10 cellular contexts compared by ENCODE assay signal in the genomic region with DNA sequence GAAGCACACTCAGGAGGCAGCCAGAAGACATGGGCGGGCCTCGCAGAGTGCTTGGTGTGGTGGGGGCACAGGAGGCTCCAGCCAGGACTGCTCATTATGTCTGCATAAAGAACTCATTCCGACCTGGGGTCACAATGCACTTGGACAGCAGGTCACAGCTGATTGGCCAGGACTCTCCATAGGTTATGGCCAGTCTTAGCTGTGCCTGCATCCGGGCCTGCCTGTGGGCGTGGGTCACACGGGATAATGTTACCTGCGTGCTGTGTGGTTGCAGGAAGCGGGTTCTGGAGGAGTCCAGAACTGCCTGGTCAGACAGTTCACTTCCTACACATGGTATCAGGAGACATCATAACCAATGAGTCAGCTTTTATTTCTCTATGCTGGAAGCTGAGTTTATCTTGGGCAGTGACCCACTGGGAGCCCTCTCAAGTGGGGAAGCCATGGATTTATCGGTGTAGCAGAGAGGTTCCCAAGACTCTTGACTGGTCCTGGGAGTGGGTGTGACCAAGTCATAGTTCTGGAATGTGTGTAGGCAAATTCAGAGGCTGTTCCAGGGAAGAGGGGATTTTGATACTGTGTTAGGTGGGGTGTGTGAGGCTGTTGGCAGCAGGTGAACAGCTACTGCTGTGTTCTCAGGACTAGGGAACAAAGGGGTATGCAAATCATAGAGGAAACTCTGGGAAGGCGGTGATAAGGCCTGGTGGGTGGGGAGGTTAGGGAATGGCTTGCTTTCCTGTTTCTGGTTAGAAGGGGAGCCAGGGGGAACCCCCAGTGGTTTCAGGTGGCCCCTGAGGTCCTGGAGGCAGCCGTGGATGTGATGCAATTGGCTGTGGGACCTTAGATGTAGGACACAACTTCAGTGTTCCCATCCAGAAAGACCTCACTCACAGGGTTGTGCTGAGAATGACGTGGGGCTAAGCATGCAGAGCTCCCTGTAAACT. TPM values are rescaled to one million over a fixed set of nuclear protein-coding genes. Genes with fewer than 3 reads are reported as not detected.
DNase-seq lines count a peak whose midpoint lies in the region; ATAC-seq and TF ChIP-seq lines count a peak whose summit lies in the region.
"Had no signal": no experiment of that assay in that cellular context is flagged by ENCODE, and none has a peak within 500 bp of the region (broad histone marks: within the 10 kb centered on the region; RNA-seq: fewer than 3 reads in every experiment).

No MANE protein-coding gene starts in this region.

- no peaks in the 10 kb centered on the region for H3K9me3 Mint-ChIP-seq in activated CD4-positive, alpha-beta memory T cell treated with anti-CD3 and anti-CD28 coated beads for 36 hours
- H3K9me3 Mint-ChIP-seq in activated CD4-positive, alpha-beta memory T cell treated with anti-CD3 and anti-CD28 coated beads, Interleukin-2, amount 10 ng/mL, durations not matched to agents 7 days and 5 days: no peaks in the 10 kb centered on the region
- no peaks in the 10 kb centered on the region for H3K9me3 Mint-ChIP-seq in activated T-helper 17 cell treated with anti-CD3 and anti-CD28 coated beads, Interleukin-2, amount 50 U/mL, for 72 hours

- no peak overlapping the region for H3K4me3 ChIP-seq in stomach
- H3K4me3 ChIP-seq: esophagus muscularis mucosa, SJSA1 had no signal

- no peak for TF ChIP-seq POLR2A in stomach (IDR thresholded peaks at IDR 0.05)

- 28 to 46% (median 36%) methylated on average over 8 to 12 of the region's 12 CpGs for WGBS in stomach, 5 donors

- peak overlapping the region; percentile 18 for H3K27ac Mint-ChIP-seq in activated CD4-positive, alpha-beta memory T cell treated with anti-CD3 and anti-CD28 coated beads for 36 hours
- H3K27ac Mint-ChIP-seq in activated CD4-positive, alpha-beta memory T cell treated with anti-CD3 and anti-CD28 coated beads, Interleukin-2, amount 10 ng/mL, durations not matched to agents 7 days and 5 days: no peak overlapping the region
- H3K27ac Mint-ChIP-seq in activated T-helper 17 cell treated with anti-CD3 and anti-CD28 coated beads, Interleukin-2, amount 50 U/mL, for 72 hours: peak overlapping the region; percentile 80

- no peaks in the 10 kb centered on the region for H3K36me3 Mint-ChIP-seq in activated CD4-positive, alpha-beta memory T cell treated with anti-CD3 and anti-CD28 coated beads for 36 hours
- no peaks in the 10 kb centered on the region for H3K36me3 Mint-ChIP-seq in activated CD4-positive, alpha-beta memory T cell treated with anti-CD3 and anti-CD28 coated beads, Interleukin-2, amount 10 ng/mL, durations not matched to agents 7 days and 5 days (ENCODE audit: low read depth)
- H3K36me3 Mint-ChIP-seq in activated T-helper 17 cell treated with anti-CD3 and anti-CD28 coated beads, Interleukin-2, amount 50 U/mL, for 72 hours (ENCODE audit: low read depth): no peaks in the 10 kb centered on the region

- no peaks in the 10 kb centered on the region for H3K27me3 ChIP-seq in stomach
- H3K27me3 ChIP-seq: esophagus muscularis mucosa, SJSA1 had no signal

- H3K36me3 ChIP-seq in stomach: peaks cover 9 to 46% (median 31%) of the 10 kb centered on the region in 4 donors
- H3K36me3 ChIP-seq: SJSA1 had no signal

- H3K27ac ChIP-seq in stomach: peak overlapping the region; percentile 49 to 87 (median 84)
- H3K27ac ChIP-seq: esophagus muscularis mucosa, SJSA1 had no signal

- H3K4me3 Mint-ChIP-seq in activated CD4-positive, alpha-beta memory T cell treated with anti-CD3 and anti-CD28 coated beads for 36 hours: no peak overlapping the region
- H3K4me3 Mint-ChIP-seq in activated CD4-positive, alpha-beta memory T cell treated with anti-CD3 and anti-CD28 coated beads, Interleukin-2, amount 10 ng/mL, durations not matched to agents 7 days and 5 days: no peak overlapping the region
- H3K4me3 Mint-ChIP-seq in activated T-helper 17 cell treated with anti-CD3 and anti-CD28 coated beads, Interleukin-2, amount 50 U/mL, for 72 hours: peak overlapping the region; percentile 58

- peaks cover 16% of the 10 kb centered on the region for H3K4me1 Mint-ChIP-seq in activated CD4-positive, alpha-beta memory T cell treated with anti-CD3 and anti-CD28 coated beads for 36 hours (ENCODE audit: low read depth)
- H3K4me1 Mint-ChIP-seq in activated CD4-positive, alpha-beta memory T cell treated with anti-CD3 and anti-CD28 coated beads, Interleukin-2, amount 10 ng/mL, durations not matched to agents 7 days and 5 days: peaks cover 19% of the 10 kb centered on the region
- peaks cover 12% of the 10 kb centered on the region for H3K4me1 Mint-ChIP-seq in activated T-helper 17 cell treated with anti-CD3 and anti-CD28 coated beads, Interleukin-2, amount 50 U/mL, for 72 hours

- TF ChIP-seq EP300 in stomach (IDR thresholded peaks at IDR 0.05): no peak

- CTCF ChIA-PET in activated CD4-positive, alpha-beta memory T cell treated with anti-CD3 and anti-CD28 coated beads for 36 hours (lab: Charles Lee): interaction anchor here (1.7 to 16.8 kb wide), 2 partner anchors 35 to 198 kb away, joined by 3 to 239 read pairs; no protein-coding TSS in a partner anchor
- CTCF ChIA-PET in activated CD4-positive, alpha-beta memory T cell treated with anti-CD3 and anti-CD28 coated beads, Interleukin-2, amount 10 ng/mL, durations not matched to agents 7 days and 5 days (lab: Charles Lee): interaction anchor here (1.0 to 2.2 kb wide), 4 partner anchors 11 to 201 kb away, joined by 3 to 9 read pairs (median 3); no protein-coding TSS in a partner anchor

- no peaks in the 10 kb centered on the region for H3K27me3 Mint-ChIP-seq in activated CD4-positive, alpha-beta memory T cell treated with anti-CD3 and anti-CD28 coated beads for 36 hours
- no peaks in the 10 kb centered on the region for H3K27me3 Mint-ChIP-seq in activated CD4-positive, alpha-beta memory T cell treated with anti-CD3 and anti-CD28 coated beads, Interleukin-2, amount 10 ng/mL, durations not matched to agents 7 days and 5 days
- no peaks in the 10 kb centered on the region for H3K27me3 Mint-ChIP-seq in activated T-helper 17 cell treated with anti-CD3 and anti-CD28 coated beads, Interleukin-2, amount 50 U/mL, for 72 hours

- TF ChIP-seq CTCF in stomach (IDR thresholded peaks at IDR 0.05): no peak

- intact Hi-C loops in activated CD4-positive, alpha-beta memory T cell treated with anti-CD3 and anti-CD28 coated beads for 36 hours (cut with micrococcal nuclease): no loop called here
- intact Hi-C loops in stomach (cut with DNase I; ENCODE audit: low total_unique reads): loop anchor here (10.0 kb wide), 1 partner anchor 362 kb away; no protein-coding TSS in a partner anchor

- peak; percentile 65 for ATAC-seq in activated T-helper 17 cell treated with anti-CD3 and anti-CD28 coated beads, Interleukin-2, amount 50 U/mL, for 72 hours (replicated peaks)
- no peak for ATAC-seq in GM19035 (IDR thresholded peaks at IDR 0.05; ENCODE audit: unreplicated experiment)

- peaks cover 24 to 46% (median 27%) of the 10 kb centered on the region in 4 donors for H3K4me1 ChIP-seq in stomach

- H3K9me3 ChIP-seq in stomach: no peaks in the 10 kb centered on the region
- H3K9me3 ChIP-seq: esophagus muscularis mucosa, SJSA1 had no signal

- DNase-seq in activated CD4-positive, alpha-beta memory T cell treated with anti-CD3 and anti-CD28 coated beads for 36 hours: peak; percentile 44
- DNase-seq in activated CD4-positive, alpha-beta memory T cell treated with anti-CD3 and anti-CD28 coated beads, Interleukin-2, amount 10 ng/mL, durations not matched to agents 7 days and 5 days: no peak
- DNase-seq in iPS-NIHi11 (ENCODE audit: low spot score) (peak; percentile 59), stomach (peak; percentile 82), midbrain (lab: John Stamatoyannopoulos, UW) (no peak), HuH-7 (ENCODE audit: low spot score) (no peak)

- POLR2A ChIA-PET in activated CD4-positive, alpha-beta memory T cell treated with anti-CD3 and anti-CD28 coated beads for 36 hours (lab: Charles Lee): interaction anchor here (1.1 kb wide), 1 partner anchor 83 kb away, joined by 4 read pairs; no protein-coding TSS in a partner anchor
- POLR2A ChIA-PET in activated CD4-positive, alpha-beta memory T cell treated with anti-CD3 and anti-CD28 coated beads, Interleukin-2, amount 10 ng/mL, durations not matched to agents 7 days and 5 days (lab: Charles Lee): interaction anchor here (1.0 kb wide), 1 partner anchor 10 kb away, joined by 3 read pairs; no protein-coding TSS in a partner anchor

RNA-seq across cellular contexts. Expression of gene ARHGEF37, which starts 51.3 kb away (rescaled TPM):
- total RNA-seq in activated CD4-positive, alpha-beta memory T cell treated with anti-CD3 and anti-CD28 coated beads for 36 hours: under 1 TPM; 0.69 to 0.77 TPM
- 1 to 10 TPM in 1 of 2 experiments, under 1 TPM in 1; 0.88 to 1.1 TPM for total RNA-seq in activated CD4-positive, alpha-beta memory T cell treated with anti-CD3 and anti-CD28 coated beads, Interleukin-2, amount 10 ng/mL, durations not matched to agents 7 days and 5 days
- under 1 TPM; 0.06 to 0.64 TPM for total RNA-seq in activated T-helper 17 cell treated with anti-CD3 and anti-CD28 coated beads, Interleukin-2, amount 50 U/mL, for 72 hours
- total RNA-seq in stomach: 10 to 100 TPM; 21.3 to 64.2 (median 25.7) TPM
- 10 to 100 TPM in 1 of 3 donors, 1 to 10 TPM in 2; 8.0 to 15.1 (median 9.3) TPM for polyA plus RNA-seq in stomach

Comparison
In these comparisons a context has a peak if more than half of its experiments do, and no peak if none do; other contexts are left out.
1. DNase-seq: peak in activated CD4-positive, alpha-beta memory T cell treated with anti-CD3 and anti-CD28 coated beads for 36 hours (single experiment), iPS-NIHi11 (single experiment) and stomach (single experiment); none in activated CD4-positive, alpha-beta memory T cell treated with anti-CD3 and anti-CD28 coated beads, Interleukin-2, amount 10 ng/mL, durations not matched to agents 7 days and 5 days (single experiment), midbrain (single experiment) and HuH-7 (single experiment).
2. RNA of gene ARHGEF37, which starts 51.3 kb away (total RNA-seq): 21.3 to 64.2 TPM in stomach; 0.88 to 1.1 TPM in activated CD4-positive, alpha-beta memory T cell treated with anti-CD3 and anti-CD28 coated beads, Interleukin-2, amount 10 ng/mL, durations not matched to agents 7 days and 5 days, 0.69 to 0.77 TPM in activated CD4-positive, alpha-beta memory T cell treated with anti-CD3 and anti-CD28 coated beads for 36 hours and 0.06 to 0.64 TPM in activated T-helper 17 cell treated with anti-CD3 and anti-CD28 coated beads, Interleukin-2, amount 50 U/mL, for 72 hours; every median in the first group is over 10 times any median in the second.